ENCODE assay signal across 7 cellular contexts in the genomic region with DNA sequence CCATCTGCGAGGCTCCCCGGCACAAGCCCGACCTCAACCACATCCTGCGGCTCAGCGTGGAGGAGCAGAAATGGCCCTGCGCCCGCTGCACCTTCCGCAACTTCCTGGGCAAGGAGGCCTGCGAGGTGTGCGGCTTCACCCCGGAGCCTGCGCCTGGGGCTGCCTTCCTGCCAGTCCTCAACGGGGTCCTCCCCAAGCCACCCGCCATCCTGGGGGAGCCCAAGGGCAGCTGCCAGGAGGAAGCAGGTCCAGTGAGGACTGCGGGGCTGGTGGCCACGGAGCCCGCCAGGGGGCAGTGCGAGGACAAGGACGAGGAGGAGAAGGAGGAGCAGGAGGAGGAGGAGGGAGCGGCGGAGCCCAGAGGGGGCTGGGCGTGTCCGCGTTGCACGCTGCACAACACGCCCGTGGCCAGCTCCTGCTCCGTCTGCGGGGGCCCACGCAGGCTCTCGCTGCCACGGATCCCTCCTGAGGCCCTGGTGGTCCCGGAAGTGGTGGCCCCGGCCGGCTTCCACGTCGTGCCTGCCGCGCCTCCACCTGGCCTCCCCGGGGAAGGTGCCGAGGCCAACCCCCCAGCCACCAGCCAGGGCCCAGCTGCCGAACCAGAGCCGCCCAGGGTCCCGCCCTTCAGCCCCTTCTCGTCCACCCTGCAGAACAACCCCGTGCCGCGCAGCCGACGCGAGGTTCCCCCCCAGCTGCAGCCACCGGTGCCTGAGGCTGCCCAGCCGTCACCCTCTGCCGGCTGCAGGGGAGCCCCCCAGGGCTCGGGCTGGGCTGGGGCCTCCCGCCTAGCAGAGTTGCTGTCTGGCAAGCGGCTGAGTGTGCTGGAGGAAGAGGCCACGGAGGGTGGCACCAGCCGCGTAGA. TPM values are rescaled to one million over a fixed set of nuclear protein-coding genes. Genes with fewer than 3 reads are reported as not detected.
A peak's percentile ranks its signal among the peaks of the same experiment; 100 is the strongest.
DNase-seq lines count a peak whose midpoint lies in the region; ATAC-seq and TF ChIP-seq lines count a peak whose summit lies in the region.
"Had no signal": no experiment of that assay in that cellular context is flagged by ENCODE, and none has a peak within 500 bp of the region (broad histone marks: within the 10 kb centered on the region; RNA-seq: fewer than 3 reads in every experiment).

No MANE protein-coding gene starts in this region.

- H3K9me3 Mint-ChIP-seq in natural killer cell treated with Interleukin-12 subunit alpha and Interleukin-12 subunit beta and Interleukin-15 and Interleukin-18, amount 100 ng/mL, for 72 hours = no peaks in the 10 kb centered on the region
- H3K9me3 Mint-ChIP-seq: stimulated activated naive CD8-positive, alpha-beta T cell treated with anti-CD3 and anti-CD28 coated beads, Interleukin-15, Interleukin-2, amounts not matched to agents 100 ng/mL and 50 ng/mL, for 24 hours had no signal

- H3K4me3 Mint-ChIP-seq in natural killer cell treated with Interleukin-12 subunit alpha and Interleukin-12 subunit beta and Interleukin-15 and Interleukin-18, amount 100 ng/mL, for 72 hours = no peak overlapping the region
- H3K4me3 Mint-ChIP-seq: stimulated activated naive CD8-positive, alpha-beta T cell treated with anti-CD3 and anti-CD28 coated beads, Interleukin-15, Interleukin-2, amounts not matched to agents 100 ng/mL and 50 ng/mL, for 24 hours had no signal

- H3K36me3 Mint-ChIP-seq in natural killer cell treated with Interleukin-12 subunit alpha and Interleukin-12 subunit beta and Interleukin-15 and Interleukin-18, amount 100 ng/mL, for 72 hours = no peaks in the 10 kb centered on the region

- peak; percentile 47 for TF ChIP-seq CTCF in astrocyte of the cerebellum (IDR thresholded peaks at IDR 0.05; ENCODE audit: low read depth, low read length, missing control alignments)

- in situ Hi-C loops in astrocyte of the cerebellum (cut with HindIII; ENCODE audit: low sequenced_read_pairs) = no loop called here

- DNase-seq in NCI-H187 (lab: John Stamatoyannopoulos, UW) (peak; percentile 13 to 57), NCI-H187 treated with DMSO at 0.1 percent for 48 hours (lab: John Stamatoyannopoulos, UW) (no peak), astrocyte of the cerebellum (ENCODE audit: low read depth) (no peak), medulla oblongata (ENCODE audit: extremely low spot score) (no peak)
- no peak for DNase-seq in natural killer cell treated with Interleukin-12 subunit alpha and Interleukin-12 subunit beta and Interleukin-15 and Interleukin-18, amount 100 ng/mL, for 72 hours (ENCODE audit: low spot score)

- no peak overlapping the region for H3K4me3 ChIP-seq in astrocyte of the cerebellum (ENCODE audit: low read depth, low read length)

- peaks cover 0 to 3% of the 10 kb centered on the region in 2 donors for H3K4me1 Mint-ChIP-seq in natural killer cell treated with Interleukin-12 subunit alpha and Interleukin-12 subunit beta and Interleukin-15 and Interleukin-18, amount 100 ng/mL, for 72 hours (ENCODE audit: low read depth in 2 of 2)

- no peak overlapping the region for H3K27ac Mint-ChIP-seq in natural killer cell treated with Interleukin-12 subunit alpha and Interleukin-12 subunit beta and Interleukin-15 and Interleukin-18, amount 100 ng/mL, for 72 hours
- H3K27ac Mint-ChIP-seq: stimulated activated naive CD8-positive, alpha-beta T cell treated with anti-CD3 and anti-CD28 coated beads, Interleukin-15, Interleukin-2, amounts not matched to agents 100 ng/mL and 50 ng/mL, for 24 hours had no signal

- no peaks in the 10 kb centered on the region for H3K27me3 Mint-ChIP-seq in natural killer cell treated with Interleukin-12 subunit alpha and Interleukin-12 subunit beta and Interleukin-15 and Interleukin-18, amount 100 ng/mL, for 72 hours
- H3K27me3 Mint-ChIP-seq: stimulated activated naive CD8-positive, alpha-beta T cell treated with anti-CD3 and anti-CD28 coated beads, Interleukin-15, Interleukin-2, amounts not matched to agents 100 ng/mL and 50 ng/mL, for 24 hours had no signal

- ATAC-seq in natural killer cell treated with Interleukin-12 subunit alpha and Interleukin-12 subunit beta and Interleukin-15 and Interleukin-18, amount 100 ng/mL, for 72 hours = peak; percentile 47 to 75
- no peak for ATAC-seq in HG03196 (IDR thresholded peaks at IDR 0.05; ENCODE audit: unreplicated experiment)

RNA-seq across cellular contexts. Expression of a gene that starts 13.1 kb away (rescaled TPM):
- total RNA-seq in natural killer cell treated with Interleukin-12 subunit alpha and Interleukin-12 subunit beta and Interleukin-15 and Interleukin-18, amount 100 ng/mL, for 72 hours = under 1 TPM; 0.12 to 0.64 TPM

RNA-seq across cellular contexts. Expression of a gene that starts 19.6 kb away (rescaled TPM):
- 100 to 1,000 TPM; 139 to 201 TPM for total RNA-seq in natural killer cell treated with Interleukin-12 subunit alpha and Interleukin-12 subunit beta and Interleukin-15 and Interleukin-18, amount 100 ng/mL, for 72 hours

RNA-seq across cellular contexts. Expression of a gene that starts 19.7 kb away (rescaled TPM):
- under 1 TPM; 0.33 to 0.48 TPM for total RNA-seq in natural killer cell treated with Interleukin-12 subunit alpha and Interleukin-12 subunit beta and Interleukin-15 and Interleukin-18, amount 100 ng/mL, for 72 hours

RNA-seq across cellular contexts. Expression of a gene that starts 22.6 kb away (rescaled TPM):
- 10 to 100 TPM; 27.6 to 60.9 TPM for total RNA-seq in natural killer cell treated with Interleukin-12 subunit alpha and Interleukin-12 subunit beta and Interleukin-15 and Interleukin-18, amount 100 ng/mL, for 72 hours

RNA-seq across cellular contexts. Expression of a gene that starts 42.7 kb away (rescaled TPM):
- total RNA-seq in natural killer cell treated with Interleukin-12 subunit alpha and Interleukin-12 subunit beta and Interleukin-15 and Interleukin-18, amount 100 ng/mL, for 72 hours = 10 to 100 TPM; 16.7 to 18.7 TPM

Comparison
In these comparisons a context has a peak if more than half of its experiments do, and no peak if none do; other contexts are left out.
1. DNase-seq: peak in NCI-H187 (2 of 2); none in NCI-H187 treated with DMSO at 0.1 percent for 48 hours (single experiment), astrocyte of the cerebellum (single experiment), natural killer cell treated with Interleukin-12 subunit alpha and Interleukin-12 subunit beta and Interleukin-15 and Interleukin-18, amount 100 ng/mL, for 72 hours (single experiment) and medulla oblongata (single experiment).